14 cellular contexts compared by ENCODE assay signal in the genomic region with DNA sequence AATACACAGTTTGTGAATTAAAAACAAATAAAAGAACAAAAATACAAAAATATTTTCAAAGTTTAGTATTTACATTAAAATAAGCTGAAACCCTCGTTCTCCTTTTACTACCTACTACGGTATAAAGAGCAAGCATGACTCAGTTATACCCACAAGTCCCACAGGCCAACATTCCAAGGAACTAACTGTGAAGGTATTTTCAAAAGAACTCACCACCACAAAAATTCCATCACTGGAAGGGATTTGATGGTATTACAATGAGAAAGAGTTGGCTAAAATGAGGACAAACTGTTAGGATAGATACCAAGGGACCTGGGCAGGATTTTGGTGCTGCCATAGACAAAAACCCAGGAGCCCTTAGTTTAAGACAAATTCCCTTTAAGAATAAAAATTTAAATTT.
DNase-seq lines count a peak whose midpoint lies in the region; ATAC-seq, FAIRE-seq and TF ChIP-seq lines count a peak whose summit lies in the region.
"Had no signal": no experiment of that assay in that cellular context is flagged by ENCODE, and none has a peak within 500 bp of the region (broad histone marks: within the 10 kb centered on the region; RNA-seq: fewer than 3 reads in every experiment).

No MANE protein-coding gene starts in this region.

- POLR2A ChIA-PET in AG04449 (lab: Yijun Ruan, JAX): no interaction called here
- POLR2A ChIA-PET in activated CD4-positive, alpha-beta memory T cell treated with anti-CD3 and anti-CD28 coated beads, Interleukin-2, amount 10 ng/mL, durations not matched to agents 7 days and 5 days (lab: Charles Lee): no interaction called here

- no peak overlapping the region for H3K4me3 Mint-ChIP-seq in astrocyte (ENCODE audit: unreplicated experiment)
- no peak overlapping the region for H3K4me3 Mint-ChIP-seq in activated T-cell treated with anti-CD3 and anti-CD28 coated beads, Interleukin-2, amount 50 U/mL, for 72 hours
- H3K4me3 Mint-ChIP-seq in activated CD4-positive, alpha-beta memory T cell treated with anti-CD3 and anti-CD28 coated beads, Interleukin-2, amount 10 ng/mL, durations not matched to agents 7 days and 5 days: no peak overlapping the region
- H3K4me3 Mint-ChIP-seq: activated B cell treated with CpG ODN at 0.5 μM for 24 hours had no signal

- H3K4me2 ChIP-seq in astrocyte (ENCODE audit: low read length): peak overlapping the region; percentile 42
- H3K4me2 ChIP-seq: BLaER1 had no signal

- H3K27ac ChIP-seq in astrocyte (ENCODE audit: low read depth, low read length): peak overlapping the region; percentile 96
- H3K27ac ChIP-seq: BLaER1, tibial artery had no signal

- no peak overlapping the region for H2AFZ ChIP-seq in astrocyte (ENCODE audit: low read depth, low read length)

- peak overlapping the region; percentile 91 for H3K27ac Mint-ChIP-seq in astrocyte (ENCODE audit: unreplicated experiment)
- no peak overlapping the region for H3K27ac Mint-ChIP-seq in activated T-cell treated with anti-CD3 and anti-CD28 coated beads, Interleukin-2, amount 50 U/mL, for 72 hours
- H3K27ac Mint-ChIP-seq in activated CD4-positive, alpha-beta memory T cell treated with anti-CD3 and anti-CD28 coated beads, Interleukin-2, amount 10 ng/mL, durations not matched to agents 7 days and 5 days: no peak overlapping the region
- H3K27ac Mint-ChIP-seq: activated B cell treated with CpG ODN at 0.5 μM for 24 hours had no signal

- H3K4me1 Mint-ChIP-seq in astrocyte (ENCODE audit: low read depth, unreplicated experiment): peaks cover 56% of the 10 kb centered on the region
- peaks cover 26% of the 10 kb centered on the region for H3K4me1 Mint-ChIP-seq in activated T-cell treated with anti-CD3 and anti-CD28 coated beads, Interleukin-2, amount 50 U/mL, for 72 hours (ENCODE audit: low read depth)
- peaks cover 7% of the 10 kb centered on the region for H3K4me1 Mint-ChIP-seq in activated CD4-positive, alpha-beta memory T cell treated with anti-CD3 and anti-CD28 coated beads, Interleukin-2, amount 10 ng/mL, durations not matched to agents 7 days and 5 days
- H3K4me1 Mint-ChIP-seq: activated B cell treated with CpG ODN at 0.5 μM for 24 hours had no signal

- TF ChIP-seq CTCF in AG04449 (IDR thresholded peaks at IDR 0.05; ENCODE audit: insufficient read depth, low read length, missing control alignments) (no peak), astrocyte (IDR thresholded peaks at IDR 0.05; ENCODE audit: insufficient read depth, low read depth, low read length) (no peak)

- ATAC-seq in HG03432 (IDR thresholded peaks at IDR 0.05; ENCODE audit: unreplicated experiment): no peak
- ATAC-seq in GM19452 (IDR thresholded peaks at IDR 0.05; ENCODE audit: unreplicated experiment): no peak
- ATAC-seq in activated T-cell treated with anti-CD3 and anti-CD28 coated beads, Interleukin-2, amount 50 U/mL, for 72 hours (replicated peaks in 1 of 2): no peak

- H3K9me3 ChIP-seq in astrocyte (ENCODE audit: insufficient read depth, low read depth, low read length): no peaks in the 10 kb centered on the region
- H3K9me3 ChIP-seq: BLaER1, tibial artery had no signal

- no peaks in the 10 kb centered on the region for H4K20me1 ChIP-seq in astrocyte (ENCODE audit: insufficient read depth, low read length)
- H4K20me1 ChIP-seq: BLaER1 had no signal

- no peaks in the 10 kb centered on the region for H3K36me3 ChIP-seq in astrocyte (ENCODE audit: insufficient read depth, low read length)

- no peaks in the 10 kb centered on the region for H3K9me3 Mint-ChIP-seq in astrocyte (ENCODE audit: unreplicated experiment)
- no peaks in the 10 kb centered on the region for H3K9me3 Mint-ChIP-seq in activated T-cell treated with anti-CD3 and anti-CD28 coated beads, Interleukin-2, amount 50 U/mL, for 72 hours
- no peaks in the 10 kb centered on the region for H3K9me3 Mint-ChIP-seq in activated CD4-positive, alpha-beta memory T cell treated with anti-CD3 and anti-CD28 coated beads, Interleukin-2, amount 10 ng/mL, durations not matched to agents 7 days and 5 days
- H3K9me3 Mint-ChIP-seq: activated B cell treated with CpG ODN at 0.5 μM for 24 hours had no signal

- peaks cover 50% of the 10 kb centered on the region for H3K4me1 ChIP-seq in astrocyte (ENCODE audit: insufficient read depth, low read length)

- H3K4me3 ChIP-seq in AG04449 (ENCODE audit: low read depth, low read length) (no peak overlapping the region), astrocyte (ENCODE audit: insufficient read depth, low read depth, low read length) (no peak overlapping the region)
- H3K4me3 ChIP-seq: BLaER1, tibial artery had no signal

- FAIRE-seq in astrocyte (lab: Jason Lieb, UNC): peak; percentile 93

- no peaks in the 10 kb centered on the region for H3K27me3 Mint-ChIP-seq in astrocyte (ENCODE audit: low read depth, unreplicated experiment)
- no peaks in the 10 kb centered on the region for H3K27me3 Mint-ChIP-seq in activated T-cell treated with anti-CD3 and anti-CD28 coated beads, Interleukin-2, amount 50 U/mL, for 72 hours (ENCODE audit: low read depth)
- H3K27me3 Mint-ChIP-seq in activated CD4-positive, alpha-beta memory T cell treated with anti-CD3 and anti-CD28 coated beads, Interleukin-2, amount 10 ng/mL, durations not matched to agents 7 days and 5 days: no peaks in the 10 kb centered on the region

- peak; percentile 71 for DNase-seq in AG04449 (ENCODE audit: low read depth, low spot score)
- DNase-seq in HPDE6-E6E7 (ENCODE audit: extremely low spot score): peak; percentile 43
- DNase-seq in astrocyte (ENCODE audit: low read depth): peak; percentile 97
- peak; percentile 28 for DNase-seq in iPS DF 4.7 (ENCODE audit: extremely low read depth, low spot score)
- no peak for DNase-seq in activated T-cell treated with anti-CD3 and anti-CD28 coated beads, Interleukin-2, amount 50 U/mL, for 72 hours
- DNase-seq in activated CD4-positive, alpha-beta memory T cell treated with anti-CD3 and anti-CD28 coated beads, Interleukin-2, amount 10 ng/mL, durations not matched to agents 7 days and 5 days: no peak
- DNase-seq: activated B cell treated with CpG ODN at 0.5 μM for 24 hours; activated naive CD4-positive, alpha-beta T cell; effector CD4-positive, alpha-beta T cell; posterior cingulate gyrus; tibial artery had no signal

- peak overlapping the region; percentile 65 for H3K9ac ChIP-seq in astrocyte (ENCODE audit: low read length)
- H3K9ac ChIP-seq: BLaER1 had no signal

- peaks cover 3% of the 10 kb centered on the region for H3K36me3 Mint-ChIP-seq in astrocyte (ENCODE audit: low read depth, unreplicated experiment)
- H3K36me3 Mint-ChIP-seq in activated T-cell treated with anti-CD3 and anti-CD28 coated beads, Interleukin-2, amount 50 U/mL, for 72 hours (ENCODE audit: insufficient read depth in 2 of 2): no peaks in the 10 kb centered on the region
- H3K36me3 Mint-ChIP-seq in activated CD4-positive, alpha-beta memory T cell treated with anti-CD3 and anti-CD28 coated beads, Interleukin-2, amount 10 ng/mL, durations not matched to agents 7 days and 5 days (ENCODE audit: low read depth): no peaks in the 10 kb centered on the region

- CTCF ChIA-PET in AG04449 (lab: Yijun Ruan, JAX): interaction anchor here (3.1 kb wide), 2 partner anchors 8 to 12 kb away, joined by 17 to 21 read pairs; no protein-coding TSS in a partner anchor
- CTCF ChIA-PET in activated CD4-positive, alpha-beta memory T cell treated with anti-CD3 and anti-CD28 coated beads, Interleukin-2, amount 10 ng/mL, durations not matched to agents 7 days and 5 days (lab: Charles Lee): interaction anchor here (3.4 kb wide), 1 partner anchor 13 kb away, joined by 17 read pairs; no protein-coding TSS in a partner anchor

- no peaks in the 10 kb centered on the region for H3K27me3 ChIP-seq in astrocyte (ENCODE audit: insufficient read depth, low read length)
- H3K27me3 ChIP-seq: BLaER1, tibial artery had no signal

- peaks cover 25% of the 10 kb centered on the region for H3K79me2 ChIP-seq in astrocyte (ENCODE audit: insufficient read depth, low read length)

Comparison
In these comparisons a context has a peak if more than half of its experiments do, and no peak if none do; other contexts are left out.
1. DNase-seq: peak in AG04449 (single experiment), HPDE6-E6E7 (single experiment), astrocyte (single experiment) and iPS DF 4.7 (single experiment); none in activated T-cell treated with anti-CD3 and anti-CD28 coated beads, Interleukin-2, amount 50 U/mL, for 72 hours (0 of 2) and activated CD4-positive, alpha-beta memory T cell treated with anti-CD3 and anti-CD28 coated beads, Interleukin-2, amount 10 ng/mL, durations not matched to agents 7 days and 5 days (single experiment).